In genomic region chr20:62824476-62825287, GRCh38 we compare ENCODE assay signal across 8 cellular contexts. TPM values are rescaled to one million over a fixed set of nuclear protein-coding genes. Genes with fewer than 3 reads are reported as not detected.
DNase-seq lines count a peak whose midpoint lies in the region; ATAC-seq and TF ChIP-seq lines count a peak whose summit lies in the region.

No MANE protein-coding gene starts in this region.

- peak overlapping the region; percentile 45 for H3K4me3 Mint-ChIP-seq in dendritic cell treated with granulocyte-macrophage colony-stimulating factor and Interleukin-4, amounts not matched to agents 40 ng/mL and 50 ng/mL, for 4 days
- no peak overlapping the region for H3K4me3 Mint-ChIP-seq in nephron progenitor cell

- peaks cover 16% of the 10 kb centered on the region for H3K27me3 Mint-ChIP-seq in dendritic cell treated with granulocyte-macrophage colony-stimulating factor and Interleukin-4, amounts not matched to agents 40 ng/mL and 50 ng/mL, for 4 days
- H3K27me3 Mint-ChIP-seq in nephron progenitor cell (ENCODE audit: low read depth, poor library complexity): no peaks in the 10 kb centered on the region

- H3K9me3 ChIP-seq in BE2C: no peaks in the 10 kb centered on the region
- H3K9me3 ChIP-seq in HCT116 (ENCODE audit: control insufficient read depth in 1 of 2, insufficient read depth in 1 of 2, low read depth in 1 of 2, low read length in 2 of 2): no peaks in the 10 kb centered on the region

- no TSS peak for BruUV-seq in HCT116 (replicated peaks; lab: Mats Ljungman, UMichigan)

- no peak for TF ChIP-seq CTCF in BE2C (IDR thresholded peaks at IDR 0.05; ENCODE audit: low read depth, low read length)
- no peak for TF ChIP-seq CTCF in HCT116 (IDR thresholded peaks at IDR 0.05 in 2 of 3, conservative IDR thresholded peaks at IDR 0.05 in 1 of 3; ENCODE audit: borderline replicate concordance in 1 of 3, insufficient read depth in 1 of 3, low read depth in 2 of 3, low read length in 2 of 3)
- TF ChIP-seq CTCF in nephron progenitor cell (IDR thresholded peaks at IDR 0.05): no peak

- peak; percentile 60 for DNase-seq in BE2C
- no peak for DNase-seq in HCT116 (ENCODE audit: low read depth, low spot score)
- DNase-seq in RPMI8226: peak; percentile 81
- DNase-seq in nephron progenitor cell: peak; percentile 72
- DNase-seq in foreskin melanocyte: no peak

- CTCF ChIA-PET in HCT116 (lab: Charles Lee): interaction anchor here (0.7 to 1.2 kb wide), 3 partner anchors 23 to 184 kb away, joined by 4 to 5 read pairs (median 4); no protein-coding TSS in a partner anchor

- H3K4me3 ChIP-seq in BE2C (ENCODE audit: low read depth, low read length): no peak overlapping the region
- H3K4me3 ChIP-seq in HCT116 (replicated peaks in 1 of 2; ENCODE audit: low read depth in 1 of 2, low read length in 2 of 2): peak overlapping the region; percentile 2 to 43; a peak in 3 of 4 replicates

- no peaks in the 10 kb centered on the region for H3K36me3 Mint-ChIP-seq in dendritic cell treated with granulocyte-macrophage colony-stimulating factor and Interleukin-4, amounts not matched to agents 40 ng/mL and 50 ng/mL, for 4 days (ENCODE audit: low read depth)
- no peaks in the 10 kb centered on the region for H3K36me3 Mint-ChIP-seq in nephron progenitor cell (ENCODE audit: low read depth)

- no peak overlapping the region for H2AFZ ChIP-seq in HCT116 (ENCODE audit: low read depth, low read length, poor library complexity, severe bottlenecking)

- no peaks in the 10 kb centered on the region for H3K9me3 Mint-ChIP-seq in dendritic cell treated with granulocyte-macrophage colony-stimulating factor and Interleukin-4, amounts not matched to agents 40 ng/mL and 50 ng/mL, for 4 days
- H3K9me3 Mint-ChIP-seq in nephron progenitor cell: no peaks in the 10 kb centered on the region

- peak overlapping the region; percentile 51; the same call in 1 of the 2 replicates for H3K27ac ChIP-seq in HCT116 (ENCODE audit: low read depth, low read length)

- H3K4me1 Mint-ChIP-seq in dendritic cell treated with granulocyte-macrophage colony-stimulating factor and Interleukin-4, amounts not matched to agents 40 ng/mL and 50 ng/mL, for 4 days (ENCODE audit: low read depth): peaks cover 5% of the 10 kb centered on the region
- peaks cover 18% of the 10 kb centered on the region for H3K4me1 Mint-ChIP-seq in nephron progenitor cell

- H3K79me2 ChIP-seq in HCT116 (ENCODE audit: insufficient read depth, low read length): no peaks in the 10 kb centered on the region

- intact Hi-C loops in HCT116 (cut with micrococcal nuclease): no loop called here
- intact Hi-C loops in dendritic cell treated with granulocyte-macrophage colony-stimulating factor and Interleukin-4, amounts not matched to agents 40 ng/mL and 50 ng/mL, for 4 days (cut with micrococcal nuclease): no loop called here

- H3K9ac ChIP-seq in HCT116 (ENCODE audit: low read length): peak overlapping the region; percentile 45

- peak overlapping the region; percentile 82 for H3K4me2 ChIP-seq in HCT116 (ENCODE audit: low read length)

- no peak for TF ChIP-seq POLR2A in HCT116 (IDR thresholded peaks at IDR 0.05; ENCODE audit: borderline replicate concordance, extremely low read depth, insufficient read depth, insufficient read length)

- TF ChIP-seq RAD21 in HCT116 (IDR thresholded peaks at IDR 0.05; ENCODE audit: low read depth): no peak

- H3K27me3 ChIP-seq in BE2C: no peaks in the 10 kb centered on the region
- no peaks in the 10 kb centered on the region for H3K27me3 ChIP-seq in HCT116 (ENCODE audit: insufficient read depth, low read length)

- H3K27ac Mint-ChIP-seq in dendritic cell treated with granulocyte-macrophage colony-stimulating factor and Interleukin-4, amounts not matched to agents 40 ng/mL and 50 ng/mL, for 4 days: no peak overlapping the region
- H3K27ac Mint-ChIP-seq in nephron progenitor cell: no peak overlapping the region

- H3K9me2 ChIP-seq in HCT116 (ENCODE audit: insufficient read depth): no peaks in the 10 kb centered on the region

- H3K4me1 ChIP-seq in BE2C (peaks cover 18% of the 10 kb centered on the region), HCT116 (ENCODE audit: control insufficient read depth in 1 of 2, insufficient read depth in 2 of 2, low read length in 2 of 2) (peaks cover 35 to 41% of the 10 kb centered on the region in 2 experiments)

- POLR2A ChIA-PET in HCT116 (lab: Charles Lee): interaction anchor here (0.6 to 0.9 kb wide), 3 partner anchors 30 to 37 kb away, joined by 3 to 4 read pairs (median 3); partner anchors contain the start of gene TCFL5

- RAD21 ChIA-PET in HCT116 (lab: Charles Lee; ENCODE audit: low non-redundant PET in 1 of 2, low total read pairs in 2 of 2, uncharacterized antibody in 2 of 2, unreplicated experiment in 2 of 2): interaction anchor here in 1 of 2 experiments (0.5 kb wide), 1 partner anchor 113 kb away, joined by 3 read pairs; no protein-coding TSS in a partner anchor

- H3K36me3 ChIP-seq in BE2C: no peaks in the 10 kb centered on the region
- H3K36me3 ChIP-seq in HCT116 (ENCODE audit: control insufficient read depth in 1 of 2, insufficient read depth in 2 of 2, low read length in 2 of 2): no peaks in the 10 kb centered on the region

- peak; percentile 66 for ATAC-seq in HCT116
- ATAC-seq in HG02885 (IDR thresholded peaks at IDR 0.05; ENCODE audit: poor library complexity, unreplicated experiment): no peak
- ATAC-seq in GM21390 (IDR thresholded peaks at IDR 0.05; ENCODE audit: unreplicated experiment): no peak

- no peaks in the 10 kb centered on the region for H4K20me1 ChIP-seq in HCT116 (ENCODE audit: insufficient read depth)

TF ChIP-seq in HCT116, 20 proteins besides CTCF, POLR2A, EP300 and RAD21:
- TF ChIP-seq CBX3 (IDR thresholded peaks at IDR 0.05; ENCODE audit: low read depth) (no peak), YY1 (IDR thresholded peaks at IDR 0.05; ENCODE audit: extremely low read depth, insufficient replicate concordance, low read depth, low read length) (no peak), SIN3A (IDR thresholded peaks at IDR 0.05; ENCODE audit: low read depth) (no peak), POLR2AphosphoS5 (IDR thresholded peaks at IDR 0.05; ENCODE audit: low read depth, low read length) (no peak), ZNF274 (IDR thresholded peaks at IDR 0.05; ENCODE audit: low read depth, low read length) (no peak), JUND (IDR thresholded peaks at IDR 0.05) (no peak), EZH2 (IDR thresholded peaks at IDR 0.05) (no peak), REST (IDR thresholded peaks at IDR 0.05; ENCODE audit: low read depth) (no peak), FOSL1 (IDR thresholded peaks at IDR 0.05; ENCODE audit: low read depth) (no peak)

RNA-seq across cellular contexts. Expression of gene COL9A3, which starts 7.8 kb away (rescaled TPM):
- polyA plus RNA-seq in BE2C (2012; ENCODE audit: insufficient read depth, insufficient read length, low read depth): 5.9 TPM
- 29.7 TPM for total RNA-seq in HCT116 (2021; ENCODE audit: unreplicated experiment)
- 15.9 and 20.7 TPM in 2 replicates for polyA plus RNA-seq in HCT116 (2012)

RNA-seq across cellular contexts. Expression of gene OGFR, which starts 20.0 kb away (rescaled TPM):
- 138 TPM for polyA plus RNA-seq in BE2C (2012; ENCODE audit: insufficient read depth, insufficient read length, low read depth)
- 73.6 TPM for total RNA-seq in HCT116 (2021; ENCODE audit: unreplicated experiment)
- 59.4 and 59.5 TPM in 2 replicates for polyA plus RNA-seq in HCT116 (2012)

RNA-seq across cellular contexts. Expression of gene MRGBP, which starts 28.4 kb away (rescaled TPM):
- polyA plus RNA-seq in BE2C (2012; ENCODE audit: insufficient read depth, insufficient read length, low read depth): 28.1 TPM
- 33.8 TPM for total RNA-seq in HCT116 (2021; ENCODE audit: unreplicated experiment)
- 28.7 and 30.0 TPM in 2 replicates for polyA plus RNA-seq in HCT116 (2012)

RNA-seq across cellular contexts. Expression of gene TCFL5, which starts 36.9 kb away (rescaled TPM):
- 8.8 TPM for polyA plus RNA-seq in BE2C (2012; ENCODE audit: insufficient read depth, insufficient read length, low read depth)
- 20.4 TPM for total RNA-seq in HCT116 (2021; ENCODE audit: unreplicated experiment)
- polyA plus RNA-seq in HCT116 (2012): 8.9 and 10.9 TPM in 2 replicates

Comparison
In these comparisons a context has a peak if more than half of its experiments do, and no peak if none do; other contexts are left out.
1. DNase-seq: peak in BE2C (single experiment), RPMI8226 (single experiment) and nephron progenitor cell (single experiment); none in HCT116 (single experiment) and foreskin melanocyte (single experiment).